ENCODE assay signal across 1 cellular context in the genomic region with DNA sequence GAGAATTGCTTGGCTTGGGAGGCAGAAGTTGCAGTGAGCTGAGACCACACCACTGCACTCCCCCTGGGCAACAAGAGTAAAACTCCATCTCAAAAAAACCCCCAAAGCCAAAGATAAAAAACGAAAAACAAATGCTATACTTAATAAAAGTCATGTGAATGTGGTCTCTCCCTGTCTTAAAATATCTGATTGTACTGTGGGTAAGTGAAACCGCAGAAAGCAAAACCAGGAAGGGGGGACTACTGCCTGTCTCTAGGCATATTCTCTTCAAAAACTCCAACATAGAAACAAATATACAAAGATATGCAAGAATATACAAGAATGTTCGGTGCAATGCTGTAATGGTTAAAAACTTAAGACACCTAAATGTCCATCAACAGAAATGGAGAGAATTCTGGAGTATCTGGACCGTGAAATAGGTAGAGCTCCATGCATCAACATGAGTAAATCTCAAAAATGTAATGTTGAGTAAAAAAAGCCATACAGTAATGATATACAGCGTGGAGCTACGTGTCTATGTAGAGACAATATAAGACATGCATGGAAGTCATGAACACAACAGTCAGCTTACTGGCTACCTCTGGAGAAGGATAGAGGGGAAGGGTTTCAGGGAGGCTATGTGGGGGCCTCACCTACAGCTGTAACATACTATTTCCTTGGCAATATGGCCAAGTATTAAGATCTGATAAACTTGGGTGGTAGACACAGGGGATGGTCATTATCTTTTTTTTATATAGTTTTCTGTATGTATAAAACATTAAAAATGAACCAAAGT.
A peak's percentile ranks its signal among the peaks of the same experiment; 100 is the strongest.
TF ChIP-seq lines count a peak whose summit lies in the region.

No MANE protein-coding gene starts in this region.

TF ChIP-seq in GM12878, 131 proteins besides CTCF, POLR2A, EP300 and RAD21:
- TF ChIP-seq RUNX3 (IDR thresholded peaks at IDR 0.05; ENCODE audit: low read length) (peak; percentile 86), HDAC6 (IDR thresholded peaks at IDR 0.05; ENCODE audit: unreplicated experiment) (no peak), RELB (IDR thresholded peaks at IDR 0.05; ENCODE audit: low read depth) (0 out of 2 replicates have a peak, but pooled peaks have one; percentile 34), LARP7 (IDR thresholded peaks at IDR 0.05) (no peak), BHLHE40 (IDR thresholded peaks at IDR 0.05; ENCODE audit: borderline replicate concordance in 1 of 2, low read depth in 2 of 2, low read length in 1 of 2) (peak in 1 of 2 experiments; percentile 39; a peak in 1 of 4 replicates), RCOR1 (conservative IDR thresholded peaks at IDR 0.05; ENCODE audit: low read depth, low read length) (no peak), MEF2A (IDR thresholded peaks at IDR 0.05; ENCODE audit: insufficient read depth, low read depth, low read length) (0 out of 2 replicates have a peak, but pooled peaks have one; percentile 40), NFIC (IDR thresholded peaks at IDR 0.05; ENCODE audit: low read depth, low read length) (0 out of 2 replicates have a peak, but pooled peaks have one; percentile 22), ZBTB11 (CRISPR knock-in tag; IDR thresholded peaks at IDR 0.05) (no peak), MEF2B (IDR thresholded peaks at IDR 0.05; ENCODE audit: partially characterized antibody, poor library complexity, severe bottlenecking) (peak; percentile 17), DPF2 (IDR thresholded peaks at IDR 0.05) (no peak)
- TF ChIP-seq, protein P1, sequence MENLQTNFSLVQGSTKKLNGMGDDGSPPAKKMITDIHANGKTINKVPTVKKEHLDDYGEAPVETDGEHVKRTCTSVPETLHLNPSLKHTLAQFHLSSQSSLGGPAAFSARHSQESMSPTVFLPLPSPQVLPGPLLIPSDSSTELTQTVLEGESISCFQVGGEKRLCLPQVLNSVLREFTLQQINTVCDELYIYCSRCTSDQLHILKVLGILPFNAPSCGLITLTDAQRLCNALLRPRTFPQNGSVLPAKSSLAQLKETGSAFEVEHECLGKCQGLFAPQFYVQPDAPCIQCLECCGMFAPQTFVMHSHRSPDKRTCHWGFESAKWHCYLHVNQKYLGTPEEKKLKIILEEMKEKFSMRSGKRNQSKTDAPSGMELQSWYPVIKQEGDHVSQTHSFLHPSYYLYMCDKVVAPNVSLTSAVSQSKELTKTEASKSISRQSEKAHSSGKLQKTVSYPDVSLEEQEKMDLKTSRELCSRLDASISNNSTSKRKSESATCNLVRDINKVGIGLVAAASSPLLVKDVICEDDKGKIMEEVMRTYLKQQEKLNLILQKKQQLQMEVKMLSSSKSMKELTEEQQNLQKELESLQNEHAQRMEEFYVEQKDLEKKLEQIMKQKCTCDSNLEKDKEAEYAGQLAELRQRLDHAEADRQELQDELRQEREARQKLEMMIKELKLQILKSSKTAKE (IDR thresholded peaks at IDR 0.05; ENCODE audit: low read depth, poor library complexity, severe bottlenecking): peak; percentile 48
- TF ChIP-seq, protein P2, sequence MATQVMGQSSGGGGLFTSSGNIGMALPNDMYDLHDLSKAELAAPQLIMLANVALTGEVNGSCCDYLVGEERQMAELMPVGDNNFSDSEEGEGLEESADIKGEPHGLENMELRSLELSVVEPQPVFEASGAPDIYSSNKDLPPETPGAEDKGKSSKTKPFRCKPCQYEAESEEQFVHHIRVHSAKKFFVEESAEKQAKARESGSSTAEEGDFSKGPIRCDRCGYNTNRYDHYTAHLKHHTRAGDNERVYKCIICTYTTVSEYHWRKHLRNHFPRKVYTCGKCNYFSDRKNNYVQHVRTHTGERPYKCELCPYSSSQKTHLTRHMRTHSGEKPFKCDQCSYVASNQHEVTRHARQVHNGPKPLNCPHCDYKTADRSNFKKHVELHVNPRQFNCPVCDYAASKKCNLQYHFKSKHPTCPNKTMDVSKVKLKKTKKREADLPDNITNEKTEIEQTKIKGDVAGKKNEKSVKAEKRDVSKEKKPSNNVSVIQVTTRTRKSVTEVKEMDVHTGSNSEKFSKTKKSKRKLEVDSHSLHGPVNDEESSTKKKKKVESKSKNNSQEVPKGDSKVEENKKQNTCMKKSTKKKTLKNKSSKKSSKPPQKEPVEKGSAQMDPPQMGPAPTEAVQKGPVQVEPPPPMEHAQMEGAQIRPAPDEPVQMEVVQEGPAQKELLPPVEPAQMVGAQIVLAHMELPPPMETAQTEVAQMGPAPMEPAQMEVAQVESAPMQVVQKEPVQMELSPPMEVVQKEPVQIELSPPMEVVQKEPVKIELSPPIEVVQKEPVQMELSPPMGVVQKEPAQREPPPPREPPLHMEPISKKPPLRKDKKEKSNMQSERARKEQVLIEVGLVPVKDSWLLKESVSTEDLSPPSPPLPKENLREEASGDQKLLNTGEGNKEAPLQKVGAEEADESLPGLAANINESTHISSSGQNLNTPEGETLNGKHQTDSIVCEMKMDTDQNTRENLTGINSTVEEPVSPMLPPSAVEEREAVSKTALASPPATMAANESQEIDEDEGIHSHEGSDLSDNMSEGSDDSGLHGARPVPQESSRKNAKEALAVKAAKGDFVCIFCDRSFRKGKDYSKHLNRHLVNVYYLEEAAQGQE (IDR thresholded peaks at IDR 0.05; ENCODE audit: low read depth, low read length): no peak
